1 cellular context compared by ENCODE assay signal in the genomic region with DNA sequence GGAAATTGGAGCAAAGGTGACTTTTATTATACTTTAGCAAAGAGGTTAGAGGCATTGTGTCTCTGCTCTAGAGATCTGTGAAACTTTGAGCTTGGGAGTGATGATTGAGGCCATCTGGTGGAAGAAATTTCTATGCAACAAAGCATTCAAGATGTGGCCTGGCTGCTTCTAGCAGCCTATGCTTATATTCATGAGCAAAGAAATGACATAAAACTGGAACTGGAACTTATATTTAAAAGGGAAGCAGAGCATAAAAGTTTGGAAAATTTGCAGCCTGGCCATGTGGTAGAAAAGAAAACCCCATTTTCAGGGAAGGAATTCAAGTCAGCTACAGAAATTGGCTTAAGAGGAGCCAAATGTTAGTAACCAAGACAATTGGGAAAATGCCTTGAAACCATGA.
TF ChIP-seq lines count a peak whose summit lies in the region.

No MANE protein-coding gene starts in this region.

TF ChIP-seq in liver, 16 proteins besides CTCF, POLR2A, EP300 and RAD21 (continued from another document):
- TF ChIP-seq, protein P1, sequence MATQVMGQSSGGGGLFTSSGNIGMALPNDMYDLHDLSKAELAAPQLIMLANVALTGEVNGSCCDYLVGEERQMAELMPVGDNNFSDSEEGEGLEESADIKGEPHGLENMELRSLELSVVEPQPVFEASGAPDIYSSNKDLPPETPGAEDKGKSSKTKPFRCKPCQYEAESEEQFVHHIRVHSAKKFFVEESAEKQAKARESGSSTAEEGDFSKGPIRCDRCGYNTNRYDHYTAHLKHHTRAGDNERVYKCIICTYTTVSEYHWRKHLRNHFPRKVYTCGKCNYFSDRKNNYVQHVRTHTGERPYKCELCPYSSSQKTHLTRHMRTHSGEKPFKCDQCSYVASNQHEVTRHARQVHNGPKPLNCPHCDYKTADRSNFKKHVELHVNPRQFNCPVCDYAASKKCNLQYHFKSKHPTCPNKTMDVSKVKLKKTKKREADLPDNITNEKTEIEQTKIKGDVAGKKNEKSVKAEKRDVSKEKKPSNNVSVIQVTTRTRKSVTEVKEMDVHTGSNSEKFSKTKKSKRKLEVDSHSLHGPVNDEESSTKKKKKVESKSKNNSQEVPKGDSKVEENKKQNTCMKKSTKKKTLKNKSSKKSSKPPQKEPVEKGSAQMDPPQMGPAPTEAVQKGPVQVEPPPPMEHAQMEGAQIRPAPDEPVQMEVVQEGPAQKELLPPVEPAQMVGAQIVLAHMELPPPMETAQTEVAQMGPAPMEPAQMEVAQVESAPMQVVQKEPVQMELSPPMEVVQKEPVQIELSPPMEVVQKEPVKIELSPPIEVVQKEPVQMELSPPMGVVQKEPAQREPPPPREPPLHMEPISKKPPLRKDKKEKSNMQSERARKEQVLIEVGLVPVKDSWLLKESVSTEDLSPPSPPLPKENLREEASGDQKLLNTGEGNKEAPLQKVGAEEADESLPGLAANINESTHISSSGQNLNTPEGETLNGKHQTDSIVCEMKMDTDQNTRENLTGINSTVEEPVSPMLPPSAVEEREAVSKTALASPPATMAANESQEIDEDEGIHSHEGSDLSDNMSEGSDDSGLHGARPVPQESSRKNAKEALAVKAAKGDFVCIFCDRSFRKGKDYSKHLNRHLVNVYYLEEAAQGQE (IDR thresholded peaks at IDR 0.05) = no peak
- TF ChIP-seq NR2F2 (IDR thresholded peaks at IDR 0.05) (no peak), TAF1 (conservative IDR thresholded peaks at IDR 0.05) (no peak), YY1 (IDR thresholded peaks at IDR 0.05) (no peak), JUND (IDR thresholded peaks at IDR 0.05) (no peak)
- TF ChIP-seq, protein P2, sequence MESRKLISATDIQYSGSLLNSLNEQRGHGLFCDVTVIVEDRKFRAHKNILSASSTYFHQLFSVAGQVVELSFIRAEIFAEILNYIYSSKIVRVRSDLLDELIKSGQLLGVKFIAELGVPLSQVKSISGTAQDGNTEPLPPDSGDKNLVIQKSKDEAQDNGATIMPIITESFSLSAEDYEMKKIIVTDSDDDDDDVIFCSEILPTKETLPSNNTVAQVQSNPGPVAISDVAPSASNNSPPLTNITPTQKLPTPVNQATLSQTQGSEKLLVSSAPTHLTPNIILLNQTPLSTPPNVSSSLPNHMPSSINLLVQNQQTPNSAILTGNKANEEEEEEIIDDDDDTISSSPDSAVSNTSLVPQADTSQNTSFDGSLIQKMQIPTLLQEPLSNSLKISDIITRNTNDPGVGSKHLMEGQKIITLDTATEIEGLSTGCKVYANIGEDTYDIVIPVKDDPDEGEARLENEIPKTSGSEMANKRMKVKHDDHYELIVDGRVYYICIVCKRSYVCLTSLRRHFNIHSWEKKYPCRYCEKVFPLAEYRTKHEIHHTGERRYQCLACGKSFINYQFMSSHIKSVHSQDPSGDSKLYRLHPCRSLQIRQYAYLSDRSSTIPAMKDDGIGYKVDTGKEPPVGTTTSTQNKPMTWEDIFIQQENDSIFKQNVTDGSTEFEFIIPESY (IDR thresholded peaks at IDR 0.05) = no peak
- TF ChIP-seq, protein P3, sequence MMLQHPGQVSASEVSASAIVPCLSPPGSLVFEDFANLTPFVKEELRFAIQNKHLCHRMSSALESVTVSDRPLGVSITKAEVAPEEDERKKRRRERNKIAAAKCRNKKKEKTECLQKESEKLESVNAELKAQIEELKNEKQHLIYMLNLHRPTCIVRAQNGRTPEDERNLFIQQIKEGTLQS (IDR thresholded peaks at IDR 0.05) = no peak
